In the genomic region with DNA sequence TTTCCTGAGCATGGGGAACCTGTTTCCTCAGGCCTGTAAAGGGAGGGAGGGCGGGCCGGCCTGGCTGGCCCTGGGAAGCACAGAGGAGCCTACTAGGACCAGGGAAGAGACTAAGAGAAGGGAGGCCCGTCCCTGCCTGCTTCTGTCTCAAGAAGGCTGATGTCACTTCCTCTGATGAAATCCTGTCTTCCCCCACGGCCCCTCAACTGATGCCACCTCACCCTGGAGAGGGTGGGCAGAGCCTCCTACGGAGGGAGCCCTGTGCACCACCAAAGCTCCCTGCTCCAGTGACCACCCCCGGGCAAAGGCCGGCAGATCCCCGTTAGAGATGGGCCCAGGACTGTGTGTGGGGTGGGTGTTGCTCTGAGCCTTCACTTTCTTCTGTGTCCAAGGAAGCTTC, we compare ENCODE assay signal across 8 cellular contexts. TPM values are rescaled to one million over a fixed set of nuclear protein-coding genes. Genes with fewer than 3 reads are reported as not detected.
DNase-seq lines count a peak whose midpoint lies in the region; ATAC-seq and TF ChIP-seq lines count a peak whose summit lies in the region.

No MANE protein-coding gene starts in this region.

- no peak for TF ChIP-seq CTCF in esophagus squamous epithelium (IDR thresholded peaks at IDR 0.05)

- DNase-seq in Daoy (ENCODE audit: low read depth) (peak; percentile 63), RKO (ENCODE audit: low spot score) (peak; percentile 48), esophagus squamous epithelium (lab: John Stamatoyannopoulos, UW) (no peak), non-pigmented ciliary epithelial cell (ENCODE audit: low read depth) (peak; percentile 15), DMS 273 (lab: John Stamatoyannopoulos, UW; ENCODE audit: unreplicated experiment) (no peak)
- DNase-seq in CD4-positive, alpha-beta memory T cell = no peak

- POLR2A ChIA-PET in CD4-positive, alpha-beta memory T cell (lab: Charles Lee; ENCODE audit: partially characterized antibody) = no interaction called here

- peak overlapping the region in 2 of 7 donors; percentile 36 to 65 for H3K27ac Mint-ChIP-seq in CD4-positive, alpha-beta memory T cell

- no peak overlapping the region for H3K4me3 Mint-ChIP-seq in CD4-positive, alpha-beta memory T cell

- peaks cover 0 to 8% (median 0%) of the 10 kb centered on the region in 3 donors for H3K36me3 ChIP-seq in esophagus squamous epithelium
- no peaks in the 10 kb centered on the region for H3K36me3 ChIP-seq in CD4-positive, alpha-beta memory T cell (ENCODE audit: insufficient read depth, low read length)

- peaks cover 0 to 7% (median 3%) of the 10 kb centered on the region in 4 donors for H3K4me1 Mint-ChIP-seq in CD4-positive, alpha-beta memory T cell

- H3K27me3 ChIP-seq in esophagus squamous epithelium = no peaks in the 10 kb centered on the region
- no peaks in the 10 kb centered on the region for H3K27me3 ChIP-seq in CD4-positive, alpha-beta memory T cell (ENCODE audit: insufficient read depth, low read length)

- H3K9me3 Mint-ChIP-seq in CD4-positive, alpha-beta memory T cell = peaks cover 0 to under 1% (median 0%) of the 10 kb centered on the region in 8 donors

- CTCF ChIA-PET in CD4-positive, alpha-beta memory T cell (lab: Charles Lee; ENCODE audit: partially characterized antibody) = no interaction called here

- H3K27me3 Mint-ChIP-seq in CD4-positive, alpha-beta memory T cell = no peaks in the 10 kb centered on the region

- ATAC-seq in HG02938 (IDR thresholded peaks at IDR 0.05; ENCODE audit: unreplicated experiment) (no peak), GM21576 (IDR thresholded peaks at IDR 0.05; ENCODE audit: unreplicated experiment) (no peak)

- peak overlapping the region in 3 of 4 donors; percentile 6 to 73 (median 29) for H3K27ac ChIP-seq in esophagus squamous epithelium
- H3K27ac ChIP-seq in CD4-positive, alpha-beta memory T cell (ENCODE audit: low read depth, low read length) = no peak overlapping the region

- WGBS in esophagus squamous epithelium, 2 donors = 93% methylated on average over 2 of the region's 8 CpGs; no CpG with 5 or more reads in 1 of the 2 donors

- H3K4me3 ChIP-seq in esophagus squamous epithelium = no peak overlapping the region
- H3K4me3 ChIP-seq in CD4-positive, alpha-beta memory T cell (ENCODE audit: low read length in 2 of 2) = no peak overlapping the region

- intact Hi-C loops in esophagus squamous epithelium (cut with DNase I) = no loop called here
- intact Hi-C loops in CD4-positive, alpha-beta memory T cell (cut with micrococcal nuclease) = no loop called here

- TF ChIP-seq POLR2A in esophagus squamous epithelium (IDR thresholded peaks at IDR 0.05) = no peak

- H3K36me3 Mint-ChIP-seq in CD4-positive, alpha-beta memory T cell = peaks cover 1 to 2% of the 10 kb centered on the region in 2 donors

- no peaks in the 10 kb centered on the region for H3K9me3 ChIP-seq in esophagus squamous epithelium
- H3K9me3 ChIP-seq in CD4-positive, alpha-beta memory T cell (ENCODE audit: control insufficient read depth in 1 of 2, low read length in 2 of 2) = no peaks in the 10 kb centered on the region

- peaks cover 0 to 15% (median 0%) of the 10 kb centered on the region in 3 donors for H3K4me1 ChIP-seq in esophagus squamous epithelium
- no peaks in the 10 kb centered on the region for H3K4me1 ChIP-seq in CD4-positive, alpha-beta memory T cell (ENCODE audit: insufficient read depth, low read length)

RNA-seq across cellular contexts. Expression of a gene that starts 1.0 kb away (rescaled TPM):
- total RNA-seq in Daoy (2014; rRNA removed; shearing (Covaris generic)) = 0.69 TPM in 1 of 2 replicates, not detected in the other
- total RNA-seq in esophagus squamous epithelium = 1 to 10 TPM in 2 of 4 donors, under 1 TPM in 2; 0.61 to 5.0 (median 1.1) TPM
- total RNA-seq in CD4-positive, alpha-beta memory T cell = 1 to 10 TPM; 5.7 to 5.8 TPM
- polyA plus RNA-seq in CD4-positive, alpha-beta memory T cell = under 1 TPM in 1 of 2 donors, not detected in 1; 0.32 TPM

RNA-seq across cellular contexts. Expression of a gene that starts 14.3 kb away (rescaled TPM):
- 15.6 and 24.5 TPM in 2 replicates for total RNA-seq in Daoy (2014; rRNA removed; shearing (Covaris generic))
- total RNA-seq in esophagus squamous epithelium = 10 to 100 TPM; 11.1 to 38.1 (median 25.7) TPM
- 100 to 1,000 TPM; 104 to 117 TPM for total RNA-seq in CD4-positive, alpha-beta memory T cell
- 1 to 10 TPM; 1.1 to 5.2 TPM for polyA plus RNA-seq in CD4-positive, alpha-beta memory T cell

RNA-seq across cellular contexts. Expression of a gene that starts 56.2 kb away (rescaled TPM):
- 1.5 and 5.2 TPM in 2 replicates for total RNA-seq in Daoy (2014; rRNA removed; shearing (Covaris generic))
- total RNA-seq in esophagus squamous epithelium = 1 to 10 TPM in 2 of 4 donors, under 1 TPM in 2; 0.83 to 4.2 (median 1.5) TPM
- 10 to 100 TPM; 10.1 to 12.4 TPM for total RNA-seq in CD4-positive, alpha-beta memory T cell
- 1 to 10 TPM; 5.0 to 6.1 TPM for polyA plus RNA-seq in CD4-positive, alpha-beta memory T cell

RNA-seq across cellular contexts. Expression of a gene that starts 57.4 kb away (rescaled TPM):
- 65.9 and 79.5 TPM in 2 replicates for total RNA-seq in Daoy (2014; rRNA removed; shearing (Covaris generic))
- total RNA-seq in esophagus squamous epithelium = 10 to 100 TPM; 18.0 to 27.7 (median 23.4) TPM
- total RNA-seq in CD4-positive, alpha-beta memory T cell = 10 to 100 TPM; 57.3 to 58.8 TPM
- 10 to 100 TPM in 1 of 2 donors, 1 to 10 TPM in 1; 7.9 to 11.8 TPM for polyA plus RNA-seq in CD4-positive, alpha-beta memory T cell

Comparison
In these comparisons a context has a peak if more than half of its experiments do, and no peak if none do; other contexts are left out.
1. DNase-seq: peak in Daoy (single experiment), RKO (single experiment) and non-pigmented ciliary epithelial cell (single experiment); none in esophagus squamous epithelium (single experiment), CD4-positive, alpha-beta memory T cell (0 of 5) and DMS 273 (single experiment).